In genomic region chr18:61901334-61901986, GRCh38 we compare ENCODE assay signal across 8 cellular contexts. TPM values are rescaled to one million over a fixed set of nuclear protein-coding genes. Genes with fewer than 3 reads are reported as not detected.
DNase-seq lines count a peak whose midpoint lies in the region; FAIRE-seq and TF ChIP-seq lines count a peak whose summit lies in the region.

No MANE protein-coding gene starts in this region.

- H3K4me2 ChIP-seq in smooth muscle cell: no peak overlapping the region

- H3K27me3 ChIP-seq in adipocyte (replicated peaks; ENCODE audit: control insufficient read depth, insufficient read depth, low read length): no peaks in the 10 kb centered on the region
- no peaks in the 10 kb centered on the region for H3K27me3 ChIP-seq in right atrium auricular region
- no peaks in the 10 kb centered on the region for H3K27me3 ChIP-seq in smooth muscle cell (ENCODE audit: low read depth)

- H3K36me3 Mint-ChIP-seq in T-helper 2 cell treated with Interferon-gamma antibody and Interleukin-4, amounts not matched to agents 5 μg/mL and 100 μg/mL, for 36 hours (ENCODE audit: low read depth): no peaks in the 10 kb centered on the region

- POLR2A ChIA-PET in RWPE1 (lab: Yijun Ruan, JAX; ENCODE audit: low non-redundant PET): no interaction called here

- H3K4me1 ChIP-seq in adipocyte (ENCODE audit: control insufficient read depth, insufficient read depth, low read length) (no peaks in the 10 kb centered on the region), right atrium auricular region (no peaks in the 10 kb centered on the region), smooth muscle cell (ENCODE audit: low read depth) (peaks cover 7% of the 10 kb centered on the region)

- H3K9ac ChIP-seq in adipocyte (ENCODE audit: low read length): no peak overlapping the region
- H3K9ac ChIP-seq in smooth muscle cell (ENCODE audit: low read depth): no peak overlapping the region

- FAIRE-seq in H54 (lab: Jason Lieb, UNC): peak; percentile 48

- no peaks in the 10 kb centered on the region for H3K4me1 Mint-ChIP-seq in T-helper 2 cell treated with Interferon-gamma antibody and Interleukin-4, amounts not matched to agents 5 μg/mL and 100 μg/mL, for 36 hours (ENCODE audit: low read depth)

- H3K9me3 ChIP-seq in adipocyte (ENCODE audit: control insufficient read depth, low read length): no peaks in the 10 kb centered on the region
- no peaks in the 10 kb centered on the region for H3K9me3 ChIP-seq in right atrium auricular region
- no peaks in the 10 kb centered on the region for H3K9me3 ChIP-seq in smooth muscle cell (replicated peaks; ENCODE audit: low read depth)

- H3K9me3 Mint-ChIP-seq in T-helper 2 cell treated with Interferon-gamma antibody and Interleukin-4, amounts not matched to agents 5 μg/mL and 100 μg/mL, for 36 hours: no peaks in the 10 kb centered on the region

- no peak overlapping the region for H2AFZ ChIP-seq in smooth muscle cell (ENCODE audit: low read depth)

- CTCF ChIA-PET in RWPE1 (lab: Yijun Ruan, JAX): interaction anchor here (0.7 kb wide), 1 partner anchor 746 kb away, joined by 3 read pairs; no protein-coding TSS in a partner anchor

- H3K4me3 ChIP-seq in adipocyte (ENCODE audit: low read length): no peak overlapping the region
- no peak overlapping the region for H3K4me3 ChIP-seq in right atrium auricular region
- no peak overlapping the region for H3K4me3 ChIP-seq in smooth muscle cell

- H3K27me3 Mint-ChIP-seq in T-helper 2 cell treated with Interferon-gamma antibody and Interleukin-4, amounts not matched to agents 5 μg/mL and 100 μg/mL, for 36 hours (ENCODE audit: low read depth): peaks cover 49% of the 10 kb centered on the region

- H3K27ac Mint-ChIP-seq in T-helper 2 cell treated with Interferon-gamma antibody and Interleukin-4, amounts not matched to agents 5 μg/mL and 100 μg/mL, for 36 hours: no peak overlapping the region

- no peak overlapping the region for H3K4me3 Mint-ChIP-seq in T-helper 2 cell treated with Interferon-gamma antibody and Interleukin-4, amounts not matched to agents 5 μg/mL and 100 μg/mL, for 36 hours

- no peaks in the 10 kb centered on the region for H3F3A ChIP-seq in smooth muscle cell (ENCODE audit: low read depth)

- DNase-seq in T-helper 2 cell (peak in 3 of 5 experiments; percentile 6 to 54 (median 7)), H54 (ENCODE audit: insufficient read length, low spot score) (peak; percentile 42), KBM-7 (peak; percentile 54), RWPE1 (ENCODE audit: low spot score) (peak; percentile 58), adipocyte (ENCODE audit: low read depth) (peak; percentile 75), right atrium auricular region (ENCODE audit: low spot score) (no peak), smooth muscle cell (lab: John Stamatoyannopoulos, UW; ENCODE audit: unreplicated experiment) (no peak)
- DNase-seq in T-helper 2 cell treated with Interferon-gamma antibody and Interleukin-4, amounts not matched to agents 5 μg/mL and 100 μg/mL, for 36 hours (ENCODE audit: low spot score): no peak

- no peaks in the 10 kb centered on the region for H4K20me1 ChIP-seq in smooth muscle cell (ENCODE audit: low read depth)

- TF ChIP-seq CTCF in RWPE1 (conservative IDR thresholded peaks at IDR 0.05; ENCODE audit: low read depth) (peak; percentile 78), right atrium auricular region (IDR thresholded peaks at IDR 0.05) (peak; percentile 87 to 94), smooth muscle cell (IDR thresholded peaks at IDR 0.05; ENCODE audit: borderline replicate concordance, insufficient read depth, poor library complexity, severe bottlenecking) (peak; percentile 88)

- no peaks in the 10 kb centered on the region for H3K79me2 ChIP-seq in smooth muscle cell (ENCODE audit: low read depth)

- H3K27ac ChIP-seq in RWPE1: no peak overlapping the region
- no peak overlapping the region for H3K27ac ChIP-seq in right atrium auricular region
- H3K27ac ChIP-seq in smooth muscle cell (ENCODE audit: low read depth): no peak overlapping the region

- 46% methylated on average over 5 of the region's 5 CpGs for WGBS in smooth muscle cell (ENCODE audit: low lambda C conversion rate)

- TF ChIP-seq POLR2A in H54 (IDR thresholded peaks at IDR 0.05; ENCODE audit: low read depth, low read length): no peak

- in situ Hi-C loops in KBM-7 (cut with MboI; ENCODE audit: low pct_unique_long_range_greater_than_20kb, low sequenced_read_pairs): no loop called here

- H3K36me3 ChIP-seq in adipocyte (ENCODE audit: control insufficient read depth, insufficient read depth, low read length, severe bottlenecking) (no peaks in the 10 kb centered on the region), right atrium auricular region (no peaks in the 10 kb centered on the region), smooth muscle cell (ENCODE audit: low read depth) (no peaks in the 10 kb centered on the region)

RNA-seq across cellular contexts. Expression of gene RNF152, which starts 8.7 kb away (rescaled TPM):
- total RNA-seq in right atrium auricular region: 10 to 100 TPM in 1 of 2 donors, 1 to 10 TPM in 1; 7.7 to 11.3 TPM
- total RNA-seq in smooth muscle cell: 56.6 and 57.3 TPM in 2 replicates
- 9.9 and 10.6 TPM in 2 replicates for polyA plus RNA-seq in smooth muscle cell

Comparison
In these comparisons a context has a peak if more than half of its experiments do, and no peak if none do; other contexts are left out.
1. DNase-seq: peak in T-helper 2 cell (3 of 5), H54 (single experiment), KBM-7 (single experiment), RWPE1 (single experiment) and adipocyte (single experiment); none in T-helper 2 cell treated with Interferon-gamma antibody and Interleukin-4, amounts not matched to agents 5 μg/mL and 100 μg/mL, for 36 hours (single experiment), right atrium auricular region (single experiment) and smooth muscle cell (single experiment).
2. Peak in every context shown above with its lines, with median percentiles within 50 percentile points of each other: CTCF ChIP-seq.